ENCODE assay signal across 21 cellular contexts in genomic region chr1:107623431-107623830, GRCh38.
"Had no signal": no experiment of that assay in that cellular context is flagged by ENCODE, and none has a peak within 500 bp of the region (broad histone marks: within the 10 kb centered on the region; RNA-seq: fewer than 3 reads in every experiment).

No MANE protein-coding gene starts in this region.

- H3K27ac Mint-ChIP-seq: stimulated activated naive CD8-positive, alpha-beta T cell treated with anti-CD3 and anti-CD28 coated beads, Interleukin-15, Interleukin-2, amounts not matched to agents 100 ng/mL and 50 ng/mL, for 24 hours had no signal

- H3K4me3 Mint-ChIP-seq: immature natural killer cell; naive B cell; stimulated activated effector memory CD8-positive, alpha-beta T cell treated with anti-CD3 and anti-CD28 coated beads, Interleukin-12 subunit alpha, Interleukin-12 subunit beta, amount 100 ng/mL, for 72 hours; stimulated activated naive CD8-positive, alpha-beta T cell treated with anti-CD3 and anti-CD28 coated beads, Interleukin-15, Interleukin-2, amounts not matched to agents 100 ng/mL and 50 ng/mL, for 24 hours had no signal

- H3K9me3 Mint-ChIP-seq: immature natural killer cell; stimulated activated effector memory CD8-positive, alpha-beta T cell treated with anti-CD3 and anti-CD28 coated beads, Interleukin-12 subunit alpha, Interleukin-12 subunit beta, amount 100 ng/mL, for 72 hours; stimulated activated naive CD8-positive, alpha-beta T cell treated with anti-CD3 and anti-CD28 coated beads, Interleukin-15, Interleukin-2, amounts not matched to agents 100 ng/mL and 50 ng/mL, for 24 hours had no signal

- H3K27me3 ChIP-seq: esophagus muscularis mucosa, neutrophil, right lobe of liver, tibial artery, upper lobe of left lung, uterus had no signal

- ATAC-seq: left colon, left ventricle myocardium superior, psoas muscle, right lobe of liver had no signal

- FAIRE-seq: endometrium had no signal

- H3K4me3 ChIP-seq: esophagus muscularis mucosa, lung, psoas muscle, right lobe of liver, tibial artery, upper lobe of left lung, uterus had no signal

- H3K36me3 ChIP-seq: esophagus muscularis mucosa, right lobe of liver, tibial artery, upper lobe of left lung, uterus had no signal

- H3K36me3 Mint-ChIP-seq: stimulated activated effector memory CD8-positive, alpha-beta T cell treated with anti-CD3 and anti-CD28 coated beads, Interleukin-12 subunit alpha, Interleukin-12 subunit beta, amount 100 ng/mL, for 72 hours had no signal

- DNase-seq: effector memory CD4-positive, alpha-beta T cell; immature natural killer cell; left colon; left ventricle myocardium superior; mesendoderm; naive B cell; psoas muscle; retina; right lobe of liver; stimulated activated CD4-positive, alpha-beta T cell treated with anti-CD3 and anti-CD28 coated beads, Interleukin-4, amount 100 ng/mL, for 1 hour; stimulated activated CD8-positive, alpha-beta memory T cell treated with anti-CD3 and anti-CD28 coated beads, Interleukin-4, amount 100 ng/mL, for 48 hours; tibial artery; upper lobe of left lung; uterus had no signal

- H3K4me1 ChIP-seq: psoas muscle, right lobe of liver, tibial artery, upper lobe of left lung, uterus had no signal

- H3K27ac ChIP-seq: epithelial cell of prostate, esophagus muscularis mucosa, neutrophil, psoas muscle, right lobe of liver, tibial artery, upper lobe of left lung had no signal

- H3K9me3 ChIP-seq: esophagus muscularis mucosa, neutrophil, psoas muscle, right lobe of liver, tibial artery, upper lobe of left lung, uterus had no signal

- H3K27me3 Mint-ChIP-seq: naive B cell; stimulated activated naive CD8-positive, alpha-beta T cell treated with anti-CD3 and anti-CD28 coated beads, Interleukin-15, Interleukin-2, amounts not matched to agents 100 ng/mL and 50 ng/mL, for 24 hours had no signal
